2 cellular contexts compared by ENCODE assay signal in the genomic region with DNA sequence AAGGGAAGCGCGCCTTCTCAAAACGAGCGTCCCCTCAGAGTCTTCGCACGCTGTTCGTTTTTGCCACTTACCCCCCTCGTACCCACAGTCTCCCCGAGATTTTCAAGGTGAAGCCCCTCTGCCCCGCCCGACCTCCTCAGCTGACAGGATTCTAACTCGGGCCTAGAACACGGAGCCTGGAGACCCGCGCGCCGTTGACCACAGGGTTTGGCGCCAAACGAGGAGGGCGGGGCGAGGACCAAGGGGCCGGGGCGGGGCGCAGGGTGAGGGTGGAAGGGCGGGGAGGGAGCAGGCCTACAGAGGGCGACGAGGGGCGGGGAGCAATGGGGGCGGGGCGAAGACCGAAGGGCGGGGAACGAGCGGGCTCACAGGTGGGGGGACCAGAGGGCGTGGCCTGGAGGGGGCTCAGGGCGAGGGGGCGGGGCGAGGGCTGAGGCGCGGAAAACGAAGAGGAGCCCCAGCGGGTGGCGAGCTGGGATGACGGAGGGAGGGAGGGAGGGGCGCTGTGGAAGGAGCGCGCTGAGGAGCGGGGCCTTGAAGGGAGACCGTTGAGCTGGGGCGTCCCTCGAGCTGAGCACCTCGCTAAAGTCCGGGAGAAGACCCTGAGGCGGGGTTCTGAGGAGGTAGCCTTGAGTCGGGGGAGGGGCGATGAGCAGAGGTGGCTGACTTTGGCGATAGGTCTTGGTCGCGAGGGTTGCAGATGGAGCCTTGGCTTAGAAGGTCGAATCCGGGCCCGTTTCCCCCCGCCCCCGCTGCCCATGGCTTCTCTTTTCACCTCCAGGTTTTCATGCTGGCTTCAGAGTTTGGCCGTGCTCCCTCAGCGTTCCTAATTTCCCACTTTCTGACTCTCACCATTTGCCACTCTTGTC.
TF ChIP-seq lines count a peak whose summit lies in the region.

A gene with protein sequence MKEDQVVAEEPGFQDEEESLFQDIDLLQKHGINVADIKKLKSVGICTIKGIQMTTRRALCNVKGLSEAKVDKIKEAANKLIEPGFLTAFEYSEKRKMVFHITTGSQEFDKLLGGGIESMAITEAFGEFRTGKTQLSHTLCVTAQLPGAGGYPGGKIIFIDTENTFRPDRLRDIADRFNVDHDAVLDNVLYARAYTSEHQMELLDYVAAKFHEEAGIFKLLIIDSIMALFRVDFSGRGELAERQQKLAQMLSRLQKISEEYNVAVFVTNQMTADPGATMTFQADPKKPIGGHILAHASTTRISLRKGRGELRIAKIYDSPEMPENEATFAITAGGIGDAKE (minus strand): TSS at position 212 of the 869 bp plus-strand sequence. CDS start 1,927 bp downstream, outside the sequence.

TF ChIP-seq in HEK293, 187 proteins besides CTCF, POLR2A, EP300 and RAD21 (continued from another document and continues in another):
- TF ChIP-seq, protein P1, sequence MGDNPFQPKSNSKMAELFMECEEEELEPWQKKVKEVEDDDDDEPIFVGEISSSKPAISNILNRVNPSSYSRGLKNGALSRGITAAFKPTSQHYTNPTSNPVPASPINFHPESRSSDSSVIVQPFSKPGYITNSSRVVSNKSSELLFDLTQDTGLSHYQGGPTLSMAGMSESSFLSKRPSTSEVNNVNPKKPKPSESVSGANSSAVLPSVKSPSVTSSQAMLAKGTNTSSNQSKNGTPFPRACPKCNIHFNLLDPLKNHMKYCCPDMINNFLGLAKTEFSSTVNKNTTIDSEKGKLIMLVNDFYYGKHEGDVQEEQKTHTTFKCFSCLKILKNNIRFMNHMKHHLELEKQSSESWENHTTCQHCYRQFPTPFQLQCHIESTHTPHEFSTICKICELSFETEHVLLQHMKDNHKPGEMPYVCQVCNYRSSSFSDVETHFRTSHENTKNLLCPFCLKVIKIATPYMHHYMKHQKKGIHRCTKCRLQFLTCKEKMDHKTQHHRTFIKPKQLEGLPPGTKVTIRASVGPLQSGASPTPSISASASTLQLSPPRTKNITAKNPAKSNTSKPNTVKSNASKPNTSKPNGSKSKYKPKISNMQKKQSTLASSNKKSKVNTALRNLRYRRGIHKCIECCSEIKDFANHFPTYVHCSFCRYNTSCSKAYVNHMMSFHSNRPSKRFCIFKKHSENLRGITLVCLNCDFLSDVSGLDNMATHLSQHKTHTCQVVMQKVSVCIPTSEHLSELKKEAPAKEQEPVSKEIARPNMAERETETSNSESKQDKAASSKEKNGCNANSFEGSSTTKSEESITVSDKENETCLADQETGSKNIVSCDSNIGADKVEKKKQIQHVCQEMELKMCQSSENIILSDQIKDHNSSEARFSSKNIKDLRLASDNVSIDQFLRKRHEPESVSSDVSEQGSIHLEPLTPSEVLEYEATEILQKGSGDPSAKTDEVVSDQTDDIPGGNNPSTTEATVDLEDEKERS (tag by site-specific recombination; IDR thresholded peaks at IDR 0.05), result 0 out of 2 replicates have a peak, but pooled peaks have one; percentile 45
- TF ChIP-seq ZNF830 (tag by site-specific recombination; IDR thresholded peaks at IDR 0.05; ENCODE audit: low read depth) (no peak), ZIC2 (tag by site-specific recombination; IDR thresholded peaks at IDR 0.05) (0 out of 2 replicates have a peak, but pooled peaks have one; percentile 28), SP7 (tag by site-specific recombination; IDR thresholded peaks at IDR 0.05) (peak; percentile 58; the same call in 1 of the 2 replicates), ZBTB17 (tag by site-specific recombination; IDR thresholded peaks at IDR 0.05) (peak; percentile 56), YY2 (tag by site-specific recombination; IDR thresholded peaks at IDR 0.05) (peak; percentile 59; the same call in 1 of the 2 replicates), ZNF837 (tag by site-specific recombination; IDR thresholded peaks at IDR 0.05) (no peak), ZFHX2 (tag by site-specific recombination; conservative IDR thresholded peaks at IDR 0.05) (peak; percentile 71), ZNF677 (tag by site-specific recombination; IDR thresholded peaks at IDR 0.05) (no peak), ZNF701 (tag by site-specific recombination; IDR thresholded peaks at IDR 0.05) (peak; percentile 68; the same call in 1 of the 2 replicates), ZNF670 (tag by site-specific recombination; IDR thresholded peaks at IDR 0.05; ENCODE audit: low read depth) (no peak), ZNF221 (tag by site-specific recombination; IDR thresholded peaks at IDR 0.05; ENCODE audit: borderline replicate concordance) (no peak), KLF1 (tag by site-specific recombination; IDR thresholded peaks at IDR 0.05) (peak; percentile 38), ZNF560 (tag by site-specific recombination; IDR thresholded peaks at IDR 0.05; ENCODE audit: borderline replicate concordance) (no peak), KLF8 (tag by site-specific recombination; IDR thresholded peaks at IDR 0.05) (peak; percentile 64)
- TF ChIP-seq, protein P2, sequence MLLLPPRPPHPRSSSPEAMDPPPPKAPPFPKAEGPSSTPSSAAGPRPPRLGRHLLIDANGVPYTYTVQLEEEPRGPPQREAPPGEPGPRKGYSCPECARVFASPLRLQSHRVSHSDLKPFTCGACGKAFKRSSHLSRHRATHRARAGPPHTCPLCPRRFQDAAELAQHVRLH (tag by site-specific recombination; IDR thresholded peaks at IDR 0.05), result 0 out of 2 replicates have a peak, but pooled peaks have one; percentile 16
- TF ChIP-seq, protein P3, sequence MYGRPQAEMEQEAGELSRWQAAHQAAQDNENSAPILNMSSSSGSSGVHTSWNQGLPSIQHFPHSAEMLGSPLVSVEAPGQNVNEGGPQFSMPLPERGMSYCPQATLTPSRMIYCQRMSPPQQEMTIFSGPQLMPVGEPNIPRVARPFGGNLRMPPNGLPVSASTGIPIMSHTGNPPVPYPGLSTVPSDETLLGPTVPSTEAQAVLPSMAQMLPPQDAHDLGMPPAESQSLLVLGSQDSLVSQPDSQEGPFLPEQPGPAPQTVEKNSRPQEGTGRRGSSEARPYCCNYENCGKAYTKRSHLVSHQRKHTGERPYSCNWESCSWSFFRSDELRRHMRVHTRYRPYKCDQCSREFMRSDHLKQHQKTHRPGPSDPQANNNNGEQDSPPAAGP (tag by site-specific recombination; IDR thresholded peaks at IDR 0.05), result peak; percentile 89
- TF ChIP-seq, protein P4, sequence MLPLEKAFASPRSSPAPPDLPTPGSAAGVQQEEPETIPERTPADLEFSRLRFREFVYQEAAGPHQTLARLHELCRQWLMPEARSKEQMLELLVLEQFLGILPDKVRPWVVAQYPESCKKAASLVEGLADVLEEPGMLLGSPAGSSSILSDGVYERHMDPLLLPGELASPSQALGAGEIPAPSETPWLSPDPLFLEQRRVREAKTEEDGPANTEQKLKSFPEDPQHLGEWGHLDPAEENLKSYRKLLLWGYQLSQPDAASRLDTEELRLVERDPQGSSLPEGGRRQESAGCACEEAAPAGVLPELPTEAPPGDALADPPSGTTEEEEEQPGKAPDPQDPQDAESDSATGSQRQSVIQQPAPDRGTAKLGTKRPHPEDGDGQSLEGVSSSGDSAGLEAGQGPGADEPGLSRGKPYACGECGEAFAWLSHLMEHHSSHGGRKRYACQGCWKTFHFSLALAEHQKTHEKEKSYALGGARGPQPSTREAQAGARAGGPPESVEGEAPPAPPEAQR (tag by site-specific recombination; IDR thresholded peaks at IDR 0.05), result no peak
- TF ChIP-seq, protein P5, sequence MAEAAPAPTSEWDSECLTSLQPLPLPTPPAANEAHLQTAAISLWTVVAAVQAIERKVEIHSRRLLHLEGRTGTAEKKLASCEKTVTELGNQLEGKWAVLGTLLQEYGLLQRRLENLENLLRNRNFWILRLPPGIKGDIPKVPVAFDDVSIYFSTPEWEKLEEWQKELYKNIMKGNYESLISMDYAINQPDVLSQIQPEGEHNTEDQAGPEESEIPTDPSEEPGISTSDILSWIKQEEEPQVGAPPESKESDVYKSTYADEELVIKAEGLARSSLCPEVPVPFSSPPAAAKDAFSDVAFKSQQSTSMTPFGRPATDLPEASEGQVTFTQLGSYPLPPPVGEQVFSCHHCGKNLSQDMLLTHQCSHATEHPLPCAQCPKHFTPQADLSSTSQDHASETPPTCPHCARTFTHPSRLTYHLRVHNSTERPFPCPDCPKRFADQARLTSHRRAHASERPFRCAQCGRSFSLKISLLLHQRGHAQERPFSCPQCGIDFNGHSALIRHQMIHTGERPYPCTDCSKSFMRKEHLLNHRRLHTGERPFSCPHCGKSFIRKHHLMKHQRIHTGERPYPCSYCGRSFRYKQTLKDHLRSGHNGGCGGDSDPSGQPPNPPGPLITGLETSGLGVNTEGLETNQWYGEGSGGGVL (tag by site-specific recombination; IDR thresholded peaks at IDR 0.05), result peak; percentile 83

TF ChIP-seq in K562, 482 proteins besides CTCF, POLR2A, EP300 and RAD21 (continued from another document and continues in another):
- TF ChIP-seq, protein P6, sequence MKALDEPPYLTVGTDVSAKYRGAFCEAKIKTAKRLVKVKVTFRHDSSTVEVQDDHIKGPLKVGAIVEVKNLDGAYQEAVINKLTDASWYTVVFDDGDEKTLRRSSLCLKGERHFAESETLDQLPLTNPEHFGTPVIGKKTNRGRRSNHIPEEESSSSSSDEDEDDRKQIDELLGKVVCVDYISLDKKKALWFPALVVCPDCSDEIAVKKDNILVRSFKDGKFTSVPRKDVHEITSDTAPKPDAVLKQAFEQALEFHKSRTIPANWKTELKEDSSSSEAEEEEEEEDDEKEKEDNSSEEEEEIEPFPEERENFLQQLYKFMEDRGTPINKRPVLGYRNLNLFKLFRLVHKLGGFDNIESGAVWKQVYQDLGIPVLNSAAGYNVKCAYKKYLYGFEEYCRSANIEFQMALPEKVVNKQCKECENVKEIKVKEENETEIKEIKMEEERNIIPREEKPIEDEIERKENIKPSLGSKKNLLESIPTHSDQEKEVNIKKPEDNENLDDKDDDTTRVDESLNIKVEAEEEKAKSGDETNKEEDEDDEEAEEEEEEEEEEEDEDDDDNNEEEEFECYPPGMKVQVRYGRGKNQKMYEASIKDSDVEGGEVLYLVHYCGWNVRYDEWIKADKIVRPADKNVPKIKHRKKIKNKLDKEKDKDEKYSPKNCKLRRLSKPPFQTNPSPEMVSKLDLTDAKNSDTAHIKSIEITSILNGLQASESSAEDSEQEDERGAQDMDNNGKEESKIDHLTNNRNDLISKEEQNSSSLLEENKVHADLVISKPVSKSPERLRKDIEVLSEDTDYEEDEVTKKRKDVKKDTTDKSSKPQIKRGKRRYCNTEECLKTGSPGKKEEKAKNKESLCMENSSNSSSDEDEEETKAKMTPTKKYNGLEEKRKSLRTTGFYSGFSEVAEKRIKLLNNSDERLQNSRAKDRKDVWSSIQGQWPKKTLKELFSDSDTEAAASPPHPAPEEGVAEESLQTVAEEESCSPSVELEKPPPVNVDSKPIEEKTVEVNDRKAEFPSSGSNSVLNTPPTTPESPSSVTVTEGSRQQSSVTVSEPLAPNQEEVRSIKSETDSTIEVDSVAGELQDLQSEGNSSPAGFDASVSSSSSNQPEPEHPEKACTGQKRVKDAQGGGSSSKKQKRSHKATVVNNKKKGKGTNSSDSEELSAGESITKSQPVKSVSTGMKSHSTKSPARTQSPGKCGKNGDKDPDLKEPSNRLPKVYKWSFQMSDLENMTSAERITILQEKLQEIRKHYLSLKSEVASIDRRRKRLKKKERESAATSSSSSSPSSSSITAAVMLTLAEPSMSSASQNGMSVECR (CRISPR knock-in tag; IDR thresholded peaks at IDR 0.05), result peak; percentile 9; the same call in 1 of the 2 replicates
- TF ChIP-seq CTBP1 (IDR thresholded peaks at IDR 0.05; ENCODE audit: borderline replicate concordance), result 0 out of 2 replicates have a peak, but pooled peaks have one; percentile 30
- TF ChIP-seq POLR2AphosphoS5 (IDR thresholded peaks at IDR 0.05; ENCODE audit: control insufficient read depth, insufficient read depth, low read depth, low read length), result peak; percentile 75
- peak; percentile 80 for TF ChIP-seq SUPT5H (IDR thresholded peaks at IDR 0.05)
- no peak for TF ChIP-seq ZBTB1 (CRISPR knock-in tag; IDR thresholded peaks at IDR 0.05; ENCODE audit: borderline replicate concordance, low read depth)
- peak; percentile 70; the same call in 1 of the 2 replicates for TF ChIP-seq PHF8 (IDR thresholded peaks at IDR 0.05; ENCODE audit: borderline replicate concordance, low read length)
- TF ChIP-seq, protein P7, sequence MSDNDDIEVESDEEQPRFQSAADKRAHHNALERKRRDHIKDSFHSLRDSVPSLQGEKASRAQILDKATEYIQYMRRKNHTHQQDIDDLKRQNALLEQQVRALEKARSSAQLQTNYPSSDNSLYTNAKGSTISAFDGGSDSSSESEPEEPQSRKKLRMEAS (CRISPR knock-in tag; IDR thresholded peaks at IDR 0.05), result peak; percentile 22; the same call in 1 of the 2 replicates
- no peak for TF ChIP-seq ZNF77 (CRISPR knock-in tag; IDR thresholded peaks at IDR 0.05)
- TF ChIP-seq, protein P8, sequence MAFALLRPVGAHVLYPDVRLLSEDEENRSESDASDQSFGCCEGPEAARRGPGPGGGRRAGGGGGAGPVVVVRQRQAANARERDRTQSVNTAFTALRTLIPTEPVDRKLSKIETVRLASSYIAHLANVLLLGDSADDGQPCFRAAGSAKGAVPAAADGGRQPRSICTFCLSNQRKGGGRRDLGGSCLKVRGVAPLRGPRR (CRISPR knock-in tag; IDR thresholded peaks at IDR 0.05), result no peak
- TF ChIP-seq, protein P9, sequence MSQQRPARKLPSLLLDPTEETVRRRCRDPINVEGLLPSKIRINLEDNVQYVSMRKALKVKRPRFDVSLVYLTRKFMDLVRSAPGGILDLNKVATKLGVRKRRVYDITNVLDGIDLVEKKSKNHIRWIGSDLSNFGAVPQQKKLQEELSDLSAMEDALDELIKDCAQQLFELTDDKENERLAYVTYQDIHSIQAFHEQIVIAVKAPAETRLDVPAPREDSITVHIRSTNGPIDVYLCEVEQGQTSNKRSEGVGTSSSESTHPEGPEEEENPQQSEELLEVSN (IDR thresholded peaks at IDR 0.05; ENCODE audit: borderline replicate concordance in 1 of 2, extremely low read depth in 1 of 2, insufficient read depth in 1 of 2, insufficient read length in 1 of 2, low read depth in 1 of 2, low read length in 1 of 2, poor library complexity in 1 of 2, severe bottlenecking in 1 of 2), result peak in 1 of 2 experiments; percentile 72
- no peak for TF ChIP-seq ZNF121 (CRISPR knock-in tag; conservative IDR thresholded peaks at IDR 0.05)
- TF ChIP-seq PRPF4 (IDR thresholded peaks at IDR 0.05; ENCODE audit: insufficient read depth, low read depth, low read length, poor library complexity, severe bottlenecking), result no peak
- 0 out of 2 replicates have a peak, but pooled peaks have one; percentile 31 for TF ChIP-seq ELF1 (tag; IDR thresholded peaks at IDR 0.05)
- no peak for TF ChIP-seq PPARD (CRISPR knock-in tag; IDR thresholded peaks at IDR 0.05)
- no peak for TF ChIP-seq ASH1L (IDR thresholded peaks at IDR 0.05; ENCODE audit: borderline replicate concordance, low read depth, partially characterized antibody)
- TF ChIP-seq CREB1 (IDR thresholded peaks at IDR 0.05), result peak; percentile 48; the same call in 1 of the 2 replicates
- no peak for TF ChIP-seq CREB1 (CRISPR knock-in tag; IDR thresholded peaks at IDR 0.05)
- peak; percentile 85 for TF ChIP-seq RBFOX2 (IDR thresholded peaks at IDR 0.05; ENCODE audit: low read depth, low read length)
- peak; percentile 78; the same call in 1 of the 2 replicates for TF ChIP-seq EP400 (IDR thresholded peaks at IDR 0.05)
- no peak for TF ChIP-seq ZNF644 (tag; IDR thresholded peaks at IDR 0.05; ENCODE audit: low read depth)
- TF ChIP-seq FIP1L1 (IDR thresholded peaks at IDR 0.05; ENCODE audit: low read depth, low read length, poor library complexity, severe bottlenecking), result no peak
- no peak for TF ChIP-seq RFX1 (IDR thresholded peaks at IDR 0.05)
- no peak for TF ChIP-seq ARNT (IDR thresholded peaks at IDR 0.05)
- TF ChIP-seq STAT5A (IDR thresholded peaks at IDR 0.05; ENCODE audit: borderline replicate concordance, low read length), result no peak
- peak; percentile 73 for TF ChIP-seq TAF1 (IDR thresholded peaks at IDR 0.05; ENCODE audit: control insufficient read depth, extremely low read depth, insufficient read depth, low read length, severe bottlenecking)
- no peak for TF ChIP-seq SMARCA5 (IDR thresholded peaks at IDR 0.05)
- peak; percentile 78 for TF ChIP-seq EGR1 (conservative IDR thresholded peaks at IDR 0.05)
- no peak for TF ChIP-seq HOXB6 (CRISPR knock-in tag; IDR thresholded peaks at IDR 0.05; ENCODE audit: borderline replicate concordance)
